ENCODE assay signal across 28 cellular contexts in genomic region chr12:91461061-91461460, GRCh38.
"Had no signal": no experiment of that assay in that cellular context is flagged by ENCODE, and none has a peak within 500 bp of the region (broad histone marks: within the 10 kb centered on the region; RNA-seq: fewer than 3 reads in every experiment).

No MANE protein-coding gene starts in this region.

- H3K9me3 ChIP-seq: ovary, prostate gland, right lobe of liver, sigmoid colon, stomach, thoracic aorta, thyroid gland, tibial nerve, upper lobe of left lung, vagina had no signal

- FAIRE-seq: urothelium cell line had no signal

- H3K27ac ChIP-seq: neural progenitor cell, ovary, parathyroid adenoma, prostate gland, right lobe of liver, sigmoid colon, spleen, stomach, thoracic aorta, thyroid gland, tibial nerve, upper lobe of left lung, vagina had no signal

- H3K79me2 ChIP-seq: parathyroid adenoma had no signal

- H2AFZ ChIP-seq: neural progenitor cell, parathyroid adenoma had no signal

- H3K4me3 ChIP-seq: neural progenitor cell, ovary, prostate gland, right lobe of liver, sigmoid colon, smooth muscle cell, spleen, stomach, thoracic aorta, thyroid gland, tibial nerve, upper lobe of left lung, vagina had no signal

- H3K36me3 ChIP-seq: neural progenitor cell, ovary, prostate gland, right lobe of liver, sigmoid colon, spleen, stomach, thoracic aorta, thyroid gland, tibial nerve, upper lobe of left lung, vagina had no signal

- H3K4me2 ChIP-seq: neural progenitor cell, smooth muscle cell had no signal

- H3K27me3 ChIP-seq: neural progenitor cell, ovary, right lobe of liver, sigmoid colon, spleen, stomach, thyroid gland, tibial nerve, upper lobe of left lung, vagina had no signal

- H3K4me1 ChIP-seq: neural progenitor cell, parathyroid adenoma, prostate gland, right lobe of liver, sigmoid colon, spleen, stomach, thyroid gland, tibial nerve, upper lobe of left lung, vagina had no signal

- DNase-seq: naive thymus-derived CD4-positive, alpha-beta T cell; natural killer cell; occipital lobe; ovary; posterior cingulate gyrus; right cardiac atrium; right lobe of liver; sigmoid colon; spleen; stimulated activated CD4-positive, alpha-beta T cell treated with anti-CD3 and anti-CD28 coated beads, Interleukin-12 subunit alpha, Interleukin-12 subunit beta, amount 100 ng/mL, for 4 hours; stimulated activated CD4-positive, alpha-beta T cell treated with anti-CD3 and anti-CD28 coated beads, Interleukin-1b, Interleukin-23, amount 100 ng/mL, for 48 hours; stimulated activated CD4-positive, alpha-beta T cell treated with anti-CD3 and anti-CD28 coated beads, Interleukin-4, amount 100 ng/mL, for 1 hour; stimulated activated CD4-positive, alpha-beta T cell treated with anti-CD3 and anti-CD28 coated beads, Interleukin-4, amount 100 ng/mL, for 4 hours; stimulated activated naive B cell treated with anti-CD40 and anti-IgM and Interleukin-4, amounts not matched to agents 10 μg/mL and 1 μg/mL and 100 μg/mL, for 72 hours; stimulated activated naive CD4-positive, alpha-beta T cell treated with Interleukin-2 at 50 U/mL for 16 hours; stomach; thyroid gland; trophoblast cell; upper lobe of left lung had no signal

- ATAC-seq: naive thymus-derived CD4-positive, alpha-beta T cell; natural killer cell; right cardiac atrium; right lobe of liver; stimulated activated effector memory CD8-positive, alpha-beta T cell treated with anti-CD3 and anti-CD28 coated beads, Interleukin-12 subunit alpha, Interleukin-12 subunit beta, amount 100 ng/mL, for 72 hours; stimulated activated naive B cell treated with anti-CD40 and anti-IgM and Interleukin-4, amounts not matched to agents 10 μg/mL and 1 μg/mL and 100 μg/mL, for 72 hours had no signal
